7 cellular contexts compared by ENCODE assay signal in genomic region chr17:3003401-3004149, GRCh38. TPM values are rescaled to one million over a fixed set of nuclear protein-coding genes. Genes with fewer than 3 reads are reported as not detected.
DNase-seq lines count a peak whose midpoint lies in the region; ATAC-seq and TF ChIP-seq lines count a peak whose summit lies in the region.

No MANE protein-coding gene starts in this region.

- DNase-seq in left ventricle myocardium superior (peak; percentile 53), HuH-7 (ENCODE audit: low spot score) (no peak)
- no peak for DNase-seq in activated CD4-positive, alpha-beta T cell treated with anti-CD3 and anti-CD28 coated beads for 1 hour

- H3K27ac ChIP-seq in HEK293 (ENCODE audit: extremely low read depth, low read depth, low read length): peak overlapping the region; percentile 83
- H3K27ac ChIP-seq in stomach smooth muscle (ENCODE audit: low read length): peak overlapping the region; percentile 84

- POLR2A ChIA-PET in HEK293 (lab: Yijun Ruan, JAX): interaction anchor here (0.6 to 2.7 kb wide), 8 partner anchors 28 to 664 kb away, joined by 3 to 11 read pairs (median 4); no protein-coding TSS in a partner anchor

- intact Hi-C loops in left ventricle myocardium superior (cut with micrococcal nuclease): no loop called here

- TF ChIP-seq CTCF in HEK293 (tag by site-specific recombination; IDR thresholded peaks at IDR 0.05): no peak

- peaks cover 11% of the 10 kb centered on the region for H3K4me1 ChIP-seq in HEK293 (ENCODE audit: control insufficient read depth, insufficient read depth, low read length)
- peaks cover 28% of the 10 kb centered on the region for H3K4me1 ChIP-seq in stomach smooth muscle (ENCODE audit: control insufficient read depth, insufficient read depth, low read length)

- H3K36me3 ChIP-seq in HEK293 (ENCODE audit: control insufficient read depth in 2 of 2, insufficient read depth in 1 of 2, low read length in 2 of 2): peaks cover 4 to 45% of the 10 kb centered on the region in 2 experiments; a peak in 2 of 3 replicates
- peaks cover 0 to 6% of the 10 kb centered on the region in 2 donors for H3K36me3 ChIP-seq in stomach smooth muscle (ENCODE audit: control insufficient read depth in 2 of 2, insufficient read depth in 2 of 2, low read length in 2 of 2)

- H3K27me3 ChIP-seq in stomach smooth muscle (ENCODE audit: control insufficient read depth in 1 of 2, insufficient read depth in 2 of 2, low read length in 2 of 2): no peaks in the 10 kb centered on the region

- H3K9ac ChIP-seq in stomach smooth muscle (ENCODE audit: low read length in 2 of 2): peak overlapping the region; percentile 47 to 67

- ATAC-seq in SK-N-SH treated with all-trans-retinoic acid at 6 μM for 48 hours: peak; percentile 64
- peak; percentile 42 for ATAC-seq in left ventricle myocardium superior
- ATAC-seq in HG03565 (IDR thresholded peaks at IDR 0.05; ENCODE audit: unreplicated experiment): no peak

- no peaks in the 10 kb centered on the region for H3K9me3 ChIP-seq in HEK293 (ENCODE audit: control insufficient read depth, insufficient read depth, low read depth, low read length)
- H3K9me3 ChIP-seq in stomach smooth muscle (ENCODE audit: control insufficient read depth in 2 of 2, low read length in 2 of 2): no peaks in the 10 kb centered on the region

- H3K4me3 ChIP-seq in HEK293 (ENCODE audit: low read depth, low read length) (peak overlapping the region; percentile 10; the same call in 1 of the 2 replicates), stomach smooth muscle (ENCODE audit: low read length in 2 of 2) (peak overlapping the region in 1 of 2 donors; percentile 58)

- CTCF ChIA-PET in HEK293 (lab: Yijun Ruan, JAX): interaction anchor here (0.6 to 2.0 kb wide), 8 partner anchors 9 to 606 kb away, joined by 3 to 12 read pairs (median 4); partner anchors contain the start of gene TRPV1

TF ChIP-seq in HEK293, 187 proteins besides CTCF, POLR2A, EP300 and RAD21:
- TF ChIP-seq EGR2 (tag by site-specific recombination; IDR thresholded peaks at IDR 0.05; ENCODE audit: low read depth) (no peak; the same call in 1 of the 2 replicates), ZNF785 (tag by site-specific recombination; IDR thresholded peaks at IDR 0.05) (0 out of 2 replicates have a peak, but pooled peaks have one; percentile 25), ZNF391 (tag by site-specific recombination; IDR thresholded peaks at IDR 0.05; ENCODE audit: borderline replicate concordance, low read depth) (no peak)
- TF ChIP-seq, protein P1, sequence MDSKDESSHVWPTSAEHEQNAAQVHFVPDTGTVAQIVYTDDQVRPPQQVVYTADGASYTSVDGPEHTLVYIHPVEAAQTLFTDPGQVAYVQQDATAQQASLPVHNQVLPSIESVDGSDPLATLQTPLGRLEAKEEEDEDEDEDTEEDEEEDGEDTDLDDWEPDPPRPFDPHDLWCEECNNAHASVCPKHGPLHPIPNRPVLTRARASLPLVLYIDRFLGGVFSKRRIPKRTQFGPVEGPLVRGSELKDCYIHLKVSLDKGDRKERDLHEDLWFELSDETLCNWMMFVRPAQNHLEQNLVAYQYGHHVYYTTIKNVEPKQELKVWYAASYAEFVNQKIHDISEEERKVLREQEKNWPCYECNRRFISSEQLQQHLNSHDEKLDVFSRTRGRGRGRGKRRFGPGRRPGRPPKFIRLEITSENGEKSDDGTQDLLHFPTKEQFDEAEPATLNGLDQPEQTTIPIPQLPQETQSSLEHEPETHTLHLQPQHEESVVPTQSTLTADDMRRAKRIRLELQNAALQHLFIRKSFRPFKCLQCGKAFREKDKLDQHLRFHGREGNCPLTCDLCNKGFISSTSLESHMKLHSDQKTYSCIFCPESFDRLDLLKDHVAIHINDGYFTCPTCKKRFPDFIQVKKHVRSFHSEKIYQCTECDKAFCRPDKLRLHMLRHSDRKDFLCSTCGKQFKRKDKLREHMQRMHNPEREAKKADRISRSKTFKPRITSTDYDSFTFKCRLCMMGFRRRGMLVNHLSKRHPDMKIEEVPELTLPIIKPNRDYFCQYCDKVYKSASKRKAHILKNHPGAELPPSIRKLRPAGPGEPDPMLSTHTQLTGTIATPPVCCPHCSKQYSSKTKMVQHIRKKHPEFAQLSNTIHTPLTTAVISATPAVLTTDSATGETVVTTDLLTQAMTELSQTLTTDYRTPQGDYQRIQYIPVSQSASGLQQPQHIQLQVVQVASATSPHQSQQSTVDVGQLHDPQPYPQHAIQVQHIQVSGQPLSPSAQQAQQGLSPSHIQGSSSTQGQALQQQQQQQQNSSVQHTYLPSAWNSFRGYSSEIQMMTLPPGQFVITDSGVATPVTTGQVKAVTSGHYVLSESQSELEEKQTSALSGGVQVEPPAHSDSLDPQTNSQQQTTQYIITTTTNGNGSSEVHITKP (tag by site-specific recombination; IDR thresholded peaks at IDR 0.05): no peak

TF ChIP-seq in SK-N-SH treated with all-trans-retinoic acid at 6 μM for 48 hours, 23 proteins besides CTCF, POLR2A, EP300 and RAD21:
- TF ChIP-seq, protein P2, sequence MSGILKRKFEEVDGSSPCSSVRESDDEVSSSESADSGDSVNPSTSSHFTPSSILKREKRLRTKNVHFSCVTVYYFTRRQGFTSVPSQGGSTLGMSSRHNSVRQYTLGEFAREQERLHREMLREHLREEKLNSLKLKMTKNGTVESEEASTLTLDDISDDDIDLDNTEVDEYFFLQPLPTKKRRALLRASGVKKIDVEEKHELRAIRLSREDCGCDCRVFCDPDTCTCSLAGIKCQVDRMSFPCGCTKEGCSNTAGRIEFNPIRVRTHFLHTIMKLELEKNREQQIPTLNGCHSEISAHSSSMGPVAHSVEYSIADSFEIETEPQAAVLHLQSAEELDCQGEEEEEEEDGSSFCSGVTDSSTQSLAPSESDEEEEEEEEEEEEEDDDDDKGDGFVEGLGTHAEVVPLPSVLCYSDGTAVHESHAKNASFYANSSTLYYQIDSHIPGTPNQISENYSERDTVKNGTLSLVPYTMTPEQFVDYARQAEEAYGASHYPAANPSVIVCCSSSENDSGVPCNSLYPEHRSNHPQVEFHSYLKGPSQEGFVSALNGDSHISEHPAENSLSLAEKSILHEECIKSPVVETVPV (CRISPR knock-in tag; IDR thresholded peaks at IDR 0.05): no peak
- TF ChIP-seq CSDC2 (CRISPR knock-in tag; IDR thresholded peaks at IDR 0.05) (0 out of 2 replicates have a peak, but pooled peaks have one; percentile 23), ZNF565 (CRISPR knock-in tag; conservative IDR thresholded peaks at IDR 0.05; ENCODE audit: low read depth) (no peak), ESRRG (CRISPR knock-in tag; IDR thresholded peaks at IDR 0.05) (no peak)
TF ChIP-seq in SK-N-SH treated with all-trans-retinoic acid at 6 μM for 48 hours: peak in this region for 1.

RNA-seq across cellular contexts. Expression of gene OR1D5, which starts 59.8 kb away (rescaled TPM):
- not detected for total RNA-seq in left ventricle myocardium superior
